ENCODE assay signal across 35 cellular contexts in genomic region chr9:36770025-36770424, GRCh38.
"Had no signal": no experiment of that assay in that cellular context is flagged by ENCODE, and none has a peak within 500 bp of the region (broad histone marks: within the 10 kb centered on the region; RNA-seq: fewer than 3 reads in every experiment).

No MANE protein-coding gene starts in this region.

- DNase-seq: activated B cell treated with CpG ODN at 0.5 μM for 24 hours; activated CD4-positive, alpha-beta memory T cell treated with anti-CD3 and anti-CD28 coated beads for 36 hours; activated CD4-positive, alpha-beta T cell treated with anti-CD3 and anti-CD28 coated beads for 4 hours; activated CD4-positive, alpha-beta T cell treated with anti-CD3 and anti-CD28 coated beads, Interleukin-2, amount 50 U/mL, for 1 hour; activated CD4-positive, CD25-positive, alpha-beta regulatory T cell treated with anti-CD3 and anti-CD28 coated beads, Interleukin-2, amount 50 U/mL, for 72 hours; activated CD8-positive, alpha-beta memory T cell treated with anti-CD3 and anti-CD28 coated beads, Interleukin-2, amount 50 U/mL, for 4 hours; activated gamma-delta T cell treated with Interleukin-2 at 50 U/mL for 16 hours; activated naive CD4-positive, alpha-beta T cell treated with anti-CD3 and anti-CD28 coated beads for 36 hours; activated T-cell treated with anti-CD3 and anti-CD28 coated beads for 4 hours; activated T-cell treated with anti-CD3 and anti-CD28 coated beads, Interleukin-2, amount 50 U/mL, for 4 hours; adrenal gland; central memory CD4-positive, alpha-beta T cell; Kasumi-1; KG1; MG63; NCI-H1048; NCI-H1105 treated with DMSO at 0.1 percent for 48 hours; NCI-H1436; NCI-H1694; NCI-H1930; NCI-H2081 treated with DMSO at 0.1 percent for 48 hours; NCI-H226; NCI-H446 treated with DMSO at 0.1 percent for 48 hours; NCI-H524; NCI-H69; NCI-H82; PC-3; Peyer's patch; T-cell; T-helper 17 cell had no signal

- ATAC-seq: activated naive CD4-positive, alpha-beta T cell treated with anti-CD3 and anti-CD28 coated beads, Interleukin-2, amount 50 U/mL, for 72 hours; activated T-cell treated with anti-CD3 and anti-CD28 coated beads, Interleukin-2, amount 50 U/mL, for 4 hours; PC-3; Right ventricle myocardium inferior; T-cell; T-helper 17 cell had no signal

- H3K4me3 ChIP-seq: adrenal gland, MG63, Peyer's patch, SK-N-MC had no signal

- H3K36me3 ChIP-seq: adrenal gland, MG63, Peyer's patch had no signal

- H3K4me3 Mint-ChIP-seq: activated B cell treated with CpG ODN at 0.5 μM for 24 hours; activated CD4-positive, alpha-beta memory T cell treated with anti-CD3 and anti-CD28 coated beads for 36 hours; activated naive CD4-positive, alpha-beta T cell treated with anti-CD3 and anti-CD28 coated beads for 36 hours; activated T-cell treated with anti-CD3 and anti-CD28 coated beads, Interleukin-2, amount 50 U/mL, for 4 hours; activated T-helper 1 cell treated with anti-CD3 and anti-CD28 coated beads, Interleukin-12 subunit alpha, Interleukin-12 subunit beta, Interleukin-2, Interleukin-4 antibody, amounts not matched to agents 30 ng/mL and 10 ng/mL and 1 ng/mL, durations not matched to agents 14 hours and 24 hours and 36 hours; brain; T-cell; T-helper 17 cell had no signal

- H3K27ac Mint-ChIP-seq: activated B cell treated with CpG ODN at 0.5 μM for 24 hours; activated CD4-positive, alpha-beta memory T cell treated with anti-CD3 and anti-CD28 coated beads for 36 hours; activated naive CD4-positive, alpha-beta T cell treated with anti-CD3 and anti-CD28 coated beads for 36 hours; activated naive CD4-positive, alpha-beta T cell treated with anti-CD3 and anti-CD28 coated beads, Interleukin-2, amount 50 U/mL, for 72 hours; activated T-helper 1 cell treated with anti-CD3 and anti-CD28 coated beads, Interleukin-12 subunit alpha, Interleukin-12 subunit beta, Interleukin-2, Interleukin-4 antibody, amounts not matched to agents 30 ng/mL and 10 ng/mL and 1 ng/mL, durations not matched to agents 14 hours and 24 hours and 36 hours; T-cell; T-helper 17 cell had no signal

- H3K36me3 Mint-ChIP-seq: activated CD4-positive, alpha-beta memory T cell treated with anti-CD3 and anti-CD28 coated beads for 36 hours; activated naive CD4-positive, alpha-beta T cell treated with anti-CD3 and anti-CD28 coated beads, Interleukin-2, amount 50 U/mL, for 72 hours; brain; T-cell had no signal

- H3K9me3 Mint-ChIP-seq: activated B cell treated with CpG ODN at 0.5 μM for 24 hours; activated CD4-positive, alpha-beta memory T cell treated with anti-CD3 and anti-CD28 coated beads for 36 hours; activated naive CD4-positive, alpha-beta T cell treated with anti-CD3 and anti-CD28 coated beads for 36 hours; activated T-helper 1 cell treated with anti-CD3 and anti-CD28 coated beads, Interleukin-12 subunit alpha, Interleukin-12 subunit beta, Interleukin-2, Interleukin-4 antibody, amounts not matched to agents 30 ng/mL and 10 ng/mL and 1 ng/mL, durations not matched to agents 14 hours and 24 hours and 36 hours had no signal

- H3K4me1 ChIP-seq: adrenal gland had no signal

- H3K27me3 ChIP-seq: Peyer's patch had no signal

- H3K4me1 Mint-ChIP-seq: activated B cell treated with CpG ODN at 0.5 μM for 24 hours, T-helper 17 cell had no signal

- H3K9me3 ChIP-seq: adrenal gland, Peyer's patch had no signal
